Comparison of ENCODE assay signal across 7 cellular contexts in genomic region chr1:226736908-226737818, GRCh38. TPM values are rescaled to one million over a fixed set of nuclear protein-coding genes. Genes with fewer than 3 reads are reported as not detected.
DNase-seq lines count a peak whose midpoint lies in the region; ATAC-seq and TF ChIP-seq lines count a peak whose summit lies in the region.

No MANE protein-coding gene starts in this region.

- no TSS peak for BruUV-seq in Panc1 (replicated peaks; lab: Mats Ljungman, UMichigan)

- DNase-seq in Panc1 (ENCODE audit: low read depth, low spot score) (no peak), amniotic stem cell (lab: John Stamatoyannopoulos, UW) (peak; percentile 2), right cardiac atrium (peak; percentile 32 to 79 (median 78)), posterior cingulate gyrus (peak; percentile 56 to 96 (median 72)), NCI-H187 (lab: John Stamatoyannopoulos, UW) (no peak)

- intact Hi-C loops in Panc1 (cut with micrococcal nuclease; ENCODE audit: unreplicated experiment) = loop anchor here (5.0 kb wide), 1 partner anchor 90 kb away; no protein-coding TSS in a partner anchor
- intact Hi-C loops in right cardiac atrium (cut with DNase I) = loop anchor here (5.0 to 10.0 kb wide), 4 partner anchors 85 to 105 kb away; no protein-coding TSS in a partner anchor
- intact Hi-C loops in posterior cingulate gyrus (cut with DNase I) = loop anchor here (5.0 to 10.0 kb wide), 2 partner anchors 35 to 52 kb away; no protein-coding TSS in a partner anchor

- in situ Hi-C loops in Panc1 (cut with HindIII; ENCODE audit: low pct_unique_long_range_greater_than_20kb, low sequenced_read_pairs) = no loop called here

- H3K9me3 ChIP-seq in Panc1 (ENCODE audit: control insufficient read depth, insufficient read depth, low read depth, low read length) (no peaks in the 10 kb centered on the region), right cardiac atrium (ENCODE audit: control insufficient read depth, low read length) (no peaks in the 10 kb centered on the region)

- POLR2A ChIA-PET in Panc1 (lab: Charles Lee) = interaction anchor here (0.6 kb wide), 2 partner anchors 17 to 35 kb away, joined by 3 to 5 read pairs; no protein-coding TSS in a partner anchor

- CTCF ChIA-PET in Panc1 (lab: Charles Lee) = no interaction called here

- peak; percentile 9 for TF ChIP-seq POLR2A in GM15510 (IDR thresholded peaks at IDR 0.05; ENCODE audit: borderline replicate concordance, extremely low read depth, insufficient read length)

- H3K36me3 ChIP-seq in Panc1 (ENCODE audit: control insufficient read depth, insufficient read depth, low read length) = no peaks in the 10 kb centered on the region

- H3K4me1 ChIP-seq in Panc1 (ENCODE audit: control insufficient read depth, insufficient read depth, low read length) = no peaks in the 10 kb centered on the region
- no peaks in the 10 kb centered on the region for H3K4me1 ChIP-seq in right cardiac atrium (ENCODE audit: control insufficient read depth, insufficient read depth, low read length)

- H3K4me3 ChIP-seq in Panc1 (ENCODE audit: low read depth in 2 of 2, low read length in 2 of 2) (peak overlapping the region; percentile 54 to 95), right cardiac atrium (ENCODE audit: low read length) (peak overlapping the region; percentile 90)

- H3K27me3 ChIP-seq in Panc1 (ENCODE audit: control insufficient read depth, insufficient read depth, low read length) (0 out of 2 replicates have a peak, but pooled peaks cover 4% of the 10 kb centered on the region), right cardiac atrium (ENCODE audit: control insufficient read depth, insufficient read depth) (no peaks in the 10 kb centered on the region)

- no peak for TF ChIP-seq CTCF in Panc1 (IDR thresholded peaks at IDR 0.05)

- ATAC-seq in HG02642 (IDR thresholded peaks at IDR 0.05; ENCODE audit: poor library complexity, unreplicated experiment) = peak; percentile 45
- peak; percentile 64 for ATAC-seq in Panc1
- peak; percentile 53 to 72 for ATAC-seq in right cardiac atrium

- H3K27ac ChIP-seq in Panc1 (ENCODE audit: low read length) (peak overlapping the region; percentile 80), right cardiac atrium (ENCODE audit: low read length) (peak overlapping the region; percentile 67)

- WGBS in right cardiac atrium = 7% methylated on average over 89 of the region's 89 CpGs

RNA-seq across cellular contexts. Expression of gene ITPKB, which starts 1.9 kb away (rescaled TPM):
- 10.9 TPM for total RNA-seq in Panc1 (2021; ENCODE audit: unreplicated experiment)
- 7.9 TPM for polyA plus RNA-seq in Panc1 (2012; ENCODE audit: insufficient read length)
- 10 to 100 TPM in 2 of 4 donors, 1 to 10 TPM in 2; 9.6 to 15.4 (median 11.1) TPM for total RNA-seq in right cardiac atrium
- 9.6 TPM for polyA plus RNA-seq in right cardiac atrium

Comparison
In these comparisons a context has a peak if more than half of its experiments do, and no peak if none do; other contexts are left out.
1. DNase-seq: peak in amniotic stem cell (single experiment), right cardiac atrium (3 of 3) and posterior cingulate gyrus (10 of 10); none in Panc1 (single experiment) and NCI-H187 (0 of 2).
2. Peak in every context shown above with its lines, with median percentiles within 50 percentile points of each other: ATAC-seq.